Comparison of ENCODE assay signal across 17 cellular contexts in genomic region chr9:85248514-85249312, GRCh38.
DNase-seq lines count a peak whose midpoint lies in the region; ATAC-seq and TF ChIP-seq lines count a peak whose summit lies in the region.
"Had no signal": no experiment of that assay in that cellular context is flagged by ENCODE, and none has a peak within 500 bp of the region (broad histone marks: within the 10 kb centered on the region; RNA-seq: fewer than 3 reads in every experiment).

No MANE protein-coding gene starts in this region.

- peak; percentile 26 for ATAC-seq in aorta (ENCODE audit: low FRiP score)
- ATAC-seq: effector memory CD8-positive, alpha-beta T cell; T-helper 17 cell had no signal

- in situ Hi-C loops in astrocyte of the spinal cord (cut with HindIII; ENCODE audit: low sequenced_read_pairs) = no loop called here

- H3K27ac ChIP-seq in cardiac muscle cell = no peak overlapping the region
- no peak overlapping the region for H3K27ac ChIP-seq in aorta (ENCODE audit: low read depth in 1 of 2, low read length in 2 of 2)
- H3K27ac ChIP-seq: PC-9, testis had no signal

- H3K4me1 ChIP-seq in cardiac muscle cell (ENCODE audit: low read depth) = no peaks in the 10 kb centered on the region
- no peaks in the 10 kb centered on the region for H3K4me1 ChIP-seq in aorta (ENCODE audit: control insufficient read depth in 1 of 2, insufficient read depth in 2 of 2, low read length in 2 of 2)
- H3K4me1 ChIP-seq: testis had no signal

- intact Hi-C loops in cardiac septum (cut with DNase I) = no loop called here
- intact Hi-C loops in aorta (cut with DNase I) = no loop called here

- no peak overlapping the region for H3K4me3 ChIP-seq in cardiac muscle cell
- H3K4me3 ChIP-seq in astrocyte of the spinal cord (ENCODE audit: low read depth, low read length) = no peak overlapping the region
- no peak overlapping the region for H3K4me3 ChIP-seq in aorta (ENCODE audit: low read length in 2 of 2)
- H3K4me3 ChIP-seq: PC-9, testis had no signal

- H3K9me3 ChIP-seq in cardiac muscle cell (ENCODE audit: low read depth) = no peaks in the 10 kb centered on the region
- H3K9me3 ChIP-seq in aorta (ENCODE audit: control insufficient read depth, low read length) = no peaks in the 10 kb centered on the region
- H3K9me3 ChIP-seq: testis had no signal

- H3K36me3 ChIP-seq in cardiac muscle cell (no peaks in the 10 kb centered on the region), aorta (ENCODE audit: control insufficient read depth in 1 of 2, insufficient read depth in 2 of 2, low read length in 1 of 2) (no peaks in the 10 kb centered on the region)

- DNase-seq in cardiac muscle cell (ENCODE audit: low read depth in 1 of 2, low spot score in 1 of 2) (peak; percentile 6 to 80), cardiac septum (ENCODE audit: low spot score) (no peak), astrocyte of the spinal cord (ENCODE audit: low read depth, low spot score) (peak; percentile 73), islet precursor cell (peak; percentile 58), aorta (no peak), cortex of kidney (lab: John Stamatoyannopoulos, UW) (no peak), AG08396 (ENCODE audit: low spot score) (no peak), DMS 273 (lab: John Stamatoyannopoulos, UW; ENCODE audit: unreplicated experiment) (no peak)
- DNase-seq: activated T-cell treated with anti-CD3 and anti-CD28 coated beads, Interleukin-2, amount 50 U/mL, for 48 hours; effector memory CD8-positive, alpha-beta T cell; hippocampal formation; NCI-H1105; NCI-H510A treated with DMSO at 0.1 percent for 48 hours; nucleus accumbens; PC-9; T-helper 17 cell; testis had no signal

- WGBS in aorta, 2 donors = 96 to 98% methylated on average over 2 of the region's 2 CpGs

- no peaks in the 10 kb centered on the region for H3K27me3 ChIP-seq in cardiac muscle cell
- H3K27me3 ChIP-seq in aorta (ENCODE audit: control insufficient read depth in 1 of 2, insufficient read depth in 2 of 2, low read length in 1 of 2) = peaks cover 0 to 2% of the 10 kb centered on the region in 2 donors
- H3K27me3 ChIP-seq: testis had no signal

- TF ChIP-seq CTCF in cardiac muscle cell (IDR thresholded peaks at IDR 0.05; ENCODE audit: low read depth, low read length) (peak; percentile 2), astrocyte of the spinal cord (IDR thresholded peaks at IDR 0.05; ENCODE audit: low read depth, low read length) (no peak)

Comparison
In these comparisons a context has a peak if more than half of its experiments do, and no peak if none do; other contexts are left out.
1. DNase-seq: peak in cardiac muscle cell (2 of 2), astrocyte of the spinal cord (single experiment) and islet precursor cell (single experiment); none in cardiac septum (single experiment), aorta (0 of 2), cortex of kidney (single experiment), AG08396 (single experiment) and DMS 273 (single experiment).